In genomic region chr7:69878015-69878414, GRCh38 we compare ENCODE assay signal across 20 cellular contexts.
DNase-seq lines count a peak whose midpoint lies in the region; ATAC-seq, FAIRE-seq and TF ChIP-seq lines count a peak whose summit lies in the region.
"Had no signal": no experiment of that assay in that cellular context is flagged by ENCODE, and none has a peak within 500 bp of the region (broad histone marks: within the 10 kb centered on the region; RNA-seq: fewer than 3 reads in every experiment).

No MANE protein-coding gene starts in this region.

- H3F3A ChIP-seq in OCI-LY1 (ENCODE audit: insufficient read depth, low read length) (no peaks in the 10 kb centered on the region), smooth muscle cell (ENCODE audit: low read depth) (no peaks in the 10 kb centered on the region)

- H3K27ac Mint-ChIP-seq in endothelial cell (ENCODE audit: unreplicated experiment), result no peak overlapping the region
- H3K27ac Mint-ChIP-seq: CD4-positive, CD25-positive, alpha-beta regulatory T cell; CD8-positive, alpha-beta memory T cell had no signal

- peaks cover 17% of the 10 kb centered on the region for H3K4me1 Mint-ChIP-seq in endothelial cell (ENCODE audit: unreplicated experiment)
- H3K4me1 Mint-ChIP-seq: CD4-positive, CD25-positive, alpha-beta regulatory T cell; CD8-positive, alpha-beta memory T cell had no signal

- H3K9me3 Mint-ChIP-seq in endothelial cell (ENCODE audit: unreplicated experiment), result no peaks in the 10 kb centered on the region
- H3K9me3 Mint-ChIP-seq: CD8-positive, alpha-beta memory T cell had no signal

- peaks cover 1% of the 10 kb centered on the region for H3K27me3 Mint-ChIP-seq in endothelial cell (ENCODE audit: unreplicated experiment)
- H3K27me3 Mint-ChIP-seq: CD4-positive, CD25-positive, alpha-beta regulatory T cell; IgD-negative memory B cell had no signal

- no peak for DNase-seq in GM12891 (ENCODE audit: insufficient read length, low spot score)
- no peak for DNase-seq in left lung
- no peak for DNase-seq in upper lobe of right lung
- DNase-seq in endothelial cell (ENCODE audit: low spot score), result no peak
- no peak for DNase-seq in smooth muscle cell (lab: John Stamatoyannopoulos, UW; ENCODE audit: unreplicated experiment)
- DNase-seq: ACHN; BE2C; C1 segment of cervical spinal cord; Caco-2; CD4-positive, CD25-positive, alpha-beta regulatory T cell; CD8-positive, alpha-beta memory T cell had no signal

- ATAC-seq in left lung, result peak; percentile 32
- peak; percentile 61 for ATAC-seq in upper lobe of right lung
- no peak for ATAC-seq in GM18519 (IDR thresholded peaks at IDR 0.05; ENCODE audit: low FRiP score, unreplicated experiment)
- ATAC-seq: HepG2 had no signal

- WGBS in smooth muscle cell (ENCODE audit: low lambda C conversion rate), result 89% methylated on average over 3 of the region's 3 CpGs

- H3K4me3 ChIP-seq in OCI-LY1 (ENCODE audit: low read depth, low read length, poor library complexity, severe bottlenecking) (no peak overlapping the region), left lung (no peak overlapping the region), upper lobe of right lung (no peak overlapping the region), smooth muscle cell (no peak overlapping the region)
- H3K4me3 ChIP-seq: HAP-1 had no signal

- FAIRE-seq in GM12891 (lab: Jason Lieb, UNC), result peak; percentile 50
- FAIRE-seq: A204.1, D721Med, G401.6, GM19239, HepG2 had no signal

- H4K20me1 ChIP-seq in OCI-LY1 (ENCODE audit: insufficient read depth, low read length) (no peaks in the 10 kb centered on the region), smooth muscle cell (ENCODE audit: low read depth) (peaks cover 17% of the 10 kb centered on the region)

- peaks cover 4% of the 10 kb centered on the region; the same call in 1 of the 2 replicates for H3K36me3 ChIP-seq in OCI-LY1 (ENCODE audit: insufficient read depth, low read length)
- H3K36me3 ChIP-seq in left lung, result no peaks in the 10 kb centered on the region
- H3K36me3 ChIP-seq in upper lobe of right lung, result no peaks in the 10 kb centered on the region
- no peaks in the 10 kb centered on the region for H3K36me3 ChIP-seq in smooth muscle cell (ENCODE audit: low read depth)
- H3K36me3 ChIP-seq: BE2C, HAP-1 had no signal

- no peaks in the 10 kb centered on the region for H3K36me3 Mint-ChIP-seq in endothelial cell (ENCODE audit: low read depth, unreplicated experiment)
- H3K36me3 Mint-ChIP-seq: CD4-positive, CD25-positive, alpha-beta regulatory T cell; CD8-positive, alpha-beta memory T cell had no signal

- H3K4me2 ChIP-seq in OCI-LY1 (ENCODE audit: low read length) (peak overlapping the region; percentile 21; the same call in 1 of the 2 replicates), smooth muscle cell (no peak overlapping the region)

- H3K4me3 Mint-ChIP-seq in endothelial cell (ENCODE audit: unreplicated experiment), result no peak overlapping the region
- H3K4me3 Mint-ChIP-seq: CD4-positive, CD25-positive, alpha-beta regulatory T cell; CD8-positive, alpha-beta memory T cell had no signal

- H3K27ac ChIP-seq in OCI-LY1 (ENCODE audit: low read depth, low read length, poor library complexity, severe bottlenecking) (peak overlapping the region; percentile 90), left lung (no peak overlapping the region), upper lobe of right lung (no peak overlapping the region), smooth muscle cell (ENCODE audit: low read depth) (no peak overlapping the region)

- no peak for TF ChIP-seq POLR2A in GM12891 (IDR thresholded peaks at IDR 0.05; ENCODE audit: low read depth, low read length)

- H3K27me3 ChIP-seq in OCI-LY1 (ENCODE audit: insufficient read depth, low read length) (no peaks in the 10 kb centered on the region), left lung (no peaks in the 10 kb centered on the region), upper lobe of right lung (no peaks in the 10 kb centered on the region), smooth muscle cell (ENCODE audit: low read depth) (no peaks in the 10 kb centered on the region)
- H3K27me3 ChIP-seq: BE2C had no signal

- TF ChIP-seq CTCF in OCI-LY1 (IDR thresholded peaks at IDR 0.05; ENCODE audit: low read length) (no peak), left lung (IDR thresholded peaks at IDR 0.05) (no peak), upper lobe of right lung (IDR thresholded peaks at IDR 0.05) (no peak), endothelial cell (IDR thresholded peaks at IDR 0.05; ENCODE audit: unreplicated experiment) (no peak), smooth muscle cell (IDR thresholded peaks at IDR 0.05; ENCODE audit: borderline replicate concordance, insufficient read depth, poor library complexity, severe bottlenecking) (no peak)

- intact Hi-C loops in left lung (cut with DNase I), result no loop called here
- intact Hi-C loops in upper lobe of right lung (cut with DNase I), result no loop called here

- H3K4me1 ChIP-seq in OCI-LY1 (ENCODE audit: insufficient read depth, low read length, severe bottlenecking) (peaks cover 77% of the 10 kb centered on the region), left lung (no peaks in the 10 kb centered on the region), upper lobe of right lung (no peaks in the 10 kb centered on the region), smooth muscle cell (ENCODE audit: low read depth) (no peaks in the 10 kb centered on the region)
- H3K4me1 ChIP-seq: Caco-2 had no signal

- H3K79me2 ChIP-seq in OCI-LY1 (ENCODE audit: insufficient read depth, low read length) (peaks cover 79% of the 10 kb centered on the region), smooth muscle cell (ENCODE audit: low read depth) (peaks cover 4% of the 10 kb centered on the region)

- H3K9me3 ChIP-seq in OCI-LY1 (ENCODE audit: low read length), result no peaks in the 10 kb centered on the region
- H3K9me3 ChIP-seq in left lung, result no peaks in the 10 kb centered on the region
- H3K9me3 ChIP-seq in upper lobe of right lung, result no peaks in the 10 kb centered on the region
- no peaks in the 10 kb centered on the region for H3K9me3 ChIP-seq in smooth muscle cell (replicated peaks; ENCODE audit: low read depth)
- H3K9me3 ChIP-seq: BE2C, Caco-2, HAP-1 had no signal

- H3K9me2 ChIP-seq in OCI-LY1 (ENCODE audit: low read depth, low read length), result no peaks in the 10 kb centered on the region

- no peak overlapping the region for H2AFZ ChIP-seq in OCI-LY1 (ENCODE audit: low read length)
- no peak overlapping the region for H2AFZ ChIP-seq in smooth muscle cell (ENCODE audit: low read depth)

- H3K9ac ChIP-seq in OCI-LY1 (ENCODE audit: low read length) (no peak overlapping the region), smooth muscle cell (ENCODE audit: low read depth) (no peak overlapping the region)

TF ChIP-seq in GM12891, 5 proteins besides CTCF, POLR2A, EP300 and RAD21:
- TF ChIP-seq SPI1 (IDR thresholded peaks at IDR 0.05; ENCODE audit: low read depth, low read length) (peak; percentile 57), POU2F2 (IDR thresholded peaks at IDR 0.05; ENCODE audit: low read depth, low read length) (no peak)
TF ChIP-seq in GM12891: peak in this region for 1.
